8 cellular contexts compared by ENCODE assay signal in the genomic region with DNA sequence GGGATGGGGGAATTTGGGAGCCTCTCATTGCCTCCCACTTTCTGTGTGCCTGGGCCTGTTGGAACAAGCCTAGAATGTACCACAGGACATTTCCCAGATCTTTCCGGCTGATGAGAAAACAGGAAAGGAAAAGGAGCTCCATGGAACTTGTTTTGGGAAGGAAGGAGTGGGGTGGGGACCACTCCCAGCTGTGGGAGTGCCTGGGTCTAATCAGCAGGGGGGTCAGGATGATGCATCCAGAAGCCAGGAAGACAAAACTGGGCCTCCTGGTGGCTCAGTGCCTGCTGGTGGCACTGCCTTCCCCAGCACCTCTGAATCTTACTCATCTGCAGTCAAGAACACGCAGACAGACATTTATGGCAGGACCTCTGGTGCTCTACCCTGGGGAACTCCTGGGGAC. TPM values are rescaled to one million over a fixed set of nuclear protein-coding genes. Genes with fewer than 3 reads are reported as not detected.
DNase-seq lines count a peak whose midpoint lies in the region; ATAC-seq and TF ChIP-seq lines count a peak whose summit lies in the region.
"Had no signal": no experiment of that assay in that cellular context is flagged by ENCODE, and none has a peak within 500 bp of the region (broad histone marks: within the 10 kb centered on the region; RNA-seq: fewer than 3 reads in every experiment).

No MANE protein-coding gene starts in this region.

- DNase-seq in left cardiac atrium, result peak; percentile 52
- DNase-seq in cardiac septum (ENCODE audit: low spot score), result no peak
- DNase-seq in foreskin fibroblast, result peak; percentile 43 to 71
- no peak for DNase-seq in upper lobe of right lung
- no peak for DNase-seq in Caco-2
- no peak for DNase-seq in GM10266 (ENCODE audit: extremely low spot score)

- H3K4me3 ChIP-seq in foreskin fibroblast (ENCODE audit: low read depth in 1 of 2, low read length in 2 of 2) (no peak overlapping the region), upper lobe of right lung (no peak overlapping the region), Caco-2 (ENCODE audit: low read depth, low read length) (no peak overlapping the region)

- intact Hi-C loops in left cardiac atrium (cut with DNase I) (no loop called here), cardiac septum (cut with DNase I) (no loop called here), upper lobe of right lung (cut with DNase I) (no loop called here), Caco-2 (cut with micrococcal nuclease; ENCODE audit: unreplicated experiment) (no loop called here)

- no peaks in the 10 kb centered on the region for H3K27me3 Mint-ChIP-seq in Caco-2 (ENCODE audit: insufficient read depth, unreplicated experiment)

- H3K27me3 ChIP-seq in upper lobe of right lung (no peaks in the 10 kb centered on the region), Caco-2 (replicated peaks; ENCODE audit: control insufficient read depth, insufficient read depth, low read length) (no peaks in the 10 kb centered on the region)

- no TSS peak for BruUV-seq in Caco-2 (replicated peaks; lab: Mats Ljungman, UMichigan)

- CTCF ChIA-PET in Caco-2 (lab: Charles Lee), result no interaction called here

- H3K9me3 ChIP-seq in upper lobe of right lung (no peaks in the 10 kb centered on the region), Caco-2 (no peaks in the 10 kb centered on the region)

- no peak overlapping the region for H3K27ac Mint-ChIP-seq in Caco-2 (ENCODE audit: unreplicated experiment)

- H3K9me3 Mint-ChIP-seq in Caco-2 (ENCODE audit: unreplicated experiment), result no peaks in the 10 kb centered on the region

- H3K36me3 Mint-ChIP-seq in Caco-2 (ENCODE audit: insufficient read depth, unreplicated experiment), result no peaks in the 10 kb centered on the region

- TF ChIP-seq CTCF in foreskin fibroblast (IDR thresholded peaks at IDR 0.05; ENCODE audit: low read depth, low read length), result no peak
- no peak for TF ChIP-seq CTCF in upper lobe of right lung (IDR thresholded peaks at IDR 0.05)
- TF ChIP-seq CTCF in Caco-2 (IDR thresholded peaks at IDR 0.05; ENCODE audit: insufficient read depth in 1 of 2, low read depth in 1 of 2, low read length in 1 of 2, severe bottlenecking in 1 of 2, unreplicated experiment in 1 of 2), result no peak
- TF ChIP-seq CTCF in GM10266 (IDR thresholded peaks at IDR 0.05; ENCODE audit: control insufficient read depth, insufficient read depth, low read depth, missing control alignments), result no peak

- H3K36me3 ChIP-seq in upper lobe of right lung (peaks cover 30% of the 10 kb centered on the region), Caco-2 (ENCODE audit: control insufficient read depth, insufficient read depth, low read length) (no peaks in the 10 kb centered on the region)

- POLR2A ChIA-PET in Caco-2 (lab: Charles Lee), result no interaction called here

- H3K4me1 Mint-ChIP-seq in Caco-2 (ENCODE audit: low read depth, unreplicated experiment), result no peaks in the 10 kb centered on the region

- H3K4me1 ChIP-seq in upper lobe of right lung (peaks cover 46% of the 10 kb centered on the region), Caco-2 (peaks cover 7% of the 10 kb centered on the region; the same call in 1 of the 2 replicates)

- no peak overlapping the region for H3K4me3 Mint-ChIP-seq in Caco-2 (ENCODE audit: unreplicated experiment)

- peak in 1 of 2 donors; percentile 33 for ATAC-seq in left cardiac atrium
- ATAC-seq in upper lobe of right lung, result no peak

- peak overlapping the region; percentile 73 for H3K27ac ChIP-seq in upper lobe of right lung
- H3K27ac ChIP-seq: VCaP had no signal

RNA-seq across cellular contexts. Expression of a gene that starts 2.8 kb away (rescaled TPM):
- total RNA-seq in left cardiac atrium (not detected), cardiac septum (not detected), upper lobe of right lung (not detected), Caco-2 (2022) (not detected in 2 replicates)
- total RNA-seq: fibroblast of villous mesenchyme had no signal

RNA-seq across cellular contexts. Expression of a gene that starts 9.0 kb away (rescaled TPM):
- total RNA-seq in left cardiac atrium (10 to 100 TPM; 84.4 to 92.0 TPM), cardiac septum (85.3 TPM), upper lobe of right lung (102 TPM), Caco-2 (2022) (not detected in 2 replicates)

RNA-seq across cellular contexts. Expression of a gene that starts 11.0 kb away (rescaled TPM):
- total RNA-seq in left cardiac atrium, result 10 to 100 TPM; 21.6 to 49.8 TPM
- 20.1 TPM for total RNA-seq in cardiac septum
- 47.2 TPM for total RNA-seq in upper lobe of right lung
- not detected in 2 replicates for total RNA-seq in Caco-2 (2022)
- total RNA-seq: fibroblast of villous mesenchyme had no signal

RNA-seq across cellular contexts. Expression of a gene that starts 34.2 kb away (rescaled TPM):
- total RNA-seq in left cardiac atrium (10 to 100 TPM; 14.8 to 15.2 TPM), cardiac septum (20.3 TPM), upper lobe of right lung (11.9 TPM), Caco-2 (2022) (12.5 and 14.1 TPM in 2 replicates)

Comparison
In these comparisons a context has a peak if more than half of its experiments do, and no peak if none do; other contexts are left out.
1. DNase-seq: peak in left cardiac atrium (single experiment) and foreskin fibroblast (2 of 2); none in cardiac septum (single experiment), upper lobe of right lung (single experiment), Caco-2 (0 of 2) and GM10266 (single experiment).
2. RNA of a gene that starts 9.0 kb away (total RNA-seq): 102 TPM in upper lobe of right lung (single experiment), 84.4 to 92.0 TPM in left cardiac atrium and 85.3 TPM in cardiac septum (single experiment); not detected in Caco-2; every median in the first group is over 10 times any median in the second.
3. RNA of a gene that starts 11.0 kb away (total RNA-seq): 21.6 to 49.8 TPM in left cardiac atrium, 47.2 TPM in upper lobe of right lung (single experiment) and 20.1 TPM in cardiac septum (single experiment); not detected in Caco-2; every median in the first group is over 10 times any median in the second.